In genomic region chr6:29791162-29791561, GRCh38 we compare ENCODE assay signal across 15 cellular contexts. TPM values are rescaled to one million over a fixed set of nuclear protein-coding genes. Genes with fewer than 3 reads are reported as not detected.
DNase-seq lines count a peak whose midpoint lies in the region; ATAC-seq and TF ChIP-seq lines count a peak whose summit lies in the region.
"Had no signal": no experiment of that assay in that cellular context is flagged by ENCODE, and none has a peak within 500 bp of the region (broad histone marks: within the 10 kb centered on the region; RNA-seq: fewer than 3 reads in every experiment).

No MANE protein-coding gene starts in this region.

- no peaks in the 10 kb centered on the region for H3K36me3 Mint-ChIP-seq in activated CD4-positive, alpha-beta T cell treated with anti-CD3 and anti-CD28 coated beads, Interleukin-2, amount 10 ng/mL, durations not matched to agents 24 days and 14 days (ENCODE audit: low read depth)
- H3K36me3 Mint-ChIP-seq in activated B cell treated with CpG ODN at 0.5 μM for 24 hours (ENCODE audit: low read depth), result no peaks in the 10 kb centered on the region

- H3K27ac ChIP-seq in trophoblast cell (ENCODE audit: low read depth, low read length), result no peak overlapping the region
- H3K27ac ChIP-seq: tibial artery had no signal

- H3K14ac ChIP-seq in trophoblast cell (ENCODE audit: low read length), result no peak overlapping the region

- no CpG with 5 or more reads among the region's 3 CpGs for WGBS in trophoblast cell (ENCODE audit: extremely low coverage, insufficient coverage, insufficient read length)

- no peak overlapping the region for H3K18ac ChIP-seq in trophoblast cell (ENCODE audit: low read length)

- no peaks in the 10 kb centered on the region for H3K36me3 ChIP-seq in trophoblast cell (ENCODE audit: control insufficient read depth in 1 of 2, insufficient read depth in 2 of 2, low read length in 2 of 2)
- H3K36me3 ChIP-seq: tibial artery had no signal

- peaks cover 55% of the 10 kb centered on the region for H3K27me3 Mint-ChIP-seq in activated CD4-positive, alpha-beta T cell treated with anti-CD3 and anti-CD28 coated beads, Interleukin-2, amount 10 ng/mL, durations not matched to agents 24 days and 14 days
- H3K27me3 Mint-ChIP-seq in activated B cell treated with CpG ODN at 0.5 μM for 24 hours, result peaks cover 35% of the 10 kb centered on the region

- no peak overlapping the region for H2BK120ac ChIP-seq in trophoblast cell (ENCODE audit: insufficient read depth, low read length, poor library complexity)

- no peaks in the 10 kb centered on the region for H3K79me1 ChIP-seq in trophoblast cell (ENCODE audit: low read length)

- peaks cover 25% of the 10 kb centered on the region for H3K27me3 ChIP-seq in trophoblast cell (ENCODE audit: insufficient read depth, low read length)

- TF ChIP-seq CTCF in activated B cell treated with CpG ODN at 0.5 μM for 24 hours (IDR thresholded peaks at IDR 0.05), result no peak
- TF ChIP-seq CTCF in epithelial cell of esophagus (IDR thresholded peaks at IDR 0.05; ENCODE audit: insufficient read depth, low read depth, low read length, missing control alignments), result no peak
- TF ChIP-seq CTCF in omental fat pad (IDR thresholded peaks at IDR 0.05), result no peak

- H4K8ac ChIP-seq in trophoblast cell (ENCODE audit: low read depth, low read length), result no peak overlapping the region

- H3K27ac Mint-ChIP-seq in activated CD4-positive, alpha-beta T cell treated with anti-CD3 and anti-CD28 coated beads, Interleukin-2, amount 10 ng/mL, durations not matched to agents 24 days and 14 days, result no peak overlapping the region
- H3K27ac Mint-ChIP-seq in activated B cell treated with CpG ODN at 0.5 μM for 24 hours, result peak overlapping the region; percentile 27

- POLR2A ChIA-PET in activated B cell treated with CpG ODN at 0.5 μM for 24 hours (lab: Charles Lee), result interaction anchor here (0.9 to 1.5 kb wide), 2 partner anchors 64 to 150 kb away, joined by 3 to 9 read pairs; no protein-coding TSS in a partner anchor

- no peak overlapping the region for H2BK5ac ChIP-seq in trophoblast cell (ENCODE audit: low read depth, low read length, poor library complexity)

- no peak overlapping the region for H2AK5ac ChIP-seq in trophoblast cell (ENCODE audit: low read length)

- peaks cover 15% of the 10 kb centered on the region for H3K9me3 ChIP-seq in trophoblast cell (ENCODE audit: insufficient read depth, low read depth, low read length)
- H3K9me3 ChIP-seq: tibial artery had no signal

- H3K9ac ChIP-seq in trophoblast cell (ENCODE audit: low read length), result no peak overlapping the region

- no peak for ATAC-seq in activated B cell treated with CpG ODN at 0.5 μM for 24 hours (ENCODE audit: low read depth)
- ATAC-seq in HG03139 (IDR thresholded peaks at IDR 0.05; ENCODE audit: unreplicated experiment), result no peak
- ATAC-seq in omental fat pad (ENCODE audit: low FRiP score), result no peak

- peaks cover 10% of the 10 kb centered on the region for H3K4me1 Mint-ChIP-seq in activated CD4-positive, alpha-beta T cell treated with anti-CD3 and anti-CD28 coated beads, Interleukin-2, amount 10 ng/mL, durations not matched to agents 24 days and 14 days
- peaks cover 12% of the 10 kb centered on the region for H3K4me1 Mint-ChIP-seq in activated B cell treated with CpG ODN at 0.5 μM for 24 hours

- H3K4me3 ChIP-seq in epithelial cell of esophagus (ENCODE audit: low read length), result peak overlapping the region; percentile 77
- no peak overlapping the region for H3K4me3 ChIP-seq in trophoblast cell (ENCODE audit: low read depth, low read length)
- H3K4me3 ChIP-seq: GM12878 had no signal

- H3K4me3 Mint-ChIP-seq in activated CD4-positive, alpha-beta T cell treated with anti-CD3 and anti-CD28 coated beads, Interleukin-2, amount 10 ng/mL, durations not matched to agents 24 days and 14 days, result peak overlapping the region; percentile 87
- peak overlapping the region; percentile 87 for H3K4me3 Mint-ChIP-seq in activated B cell treated with CpG ODN at 0.5 μM for 24 hours

- H4K12ac ChIP-seq in trophoblast cell (ENCODE audit: low read depth, low read length), result no peak overlapping the region

- H3K9me3 Mint-ChIP-seq in activated CD4-positive, alpha-beta T cell treated with anti-CD3 and anti-CD28 coated beads, Interleukin-2, amount 10 ng/mL, durations not matched to agents 24 days and 14 days, result peaks cover 14% of the 10 kb centered on the region
- H3K9me3 Mint-ChIP-seq in activated B cell treated with CpG ODN at 0.5 μM for 24 hours, result peaks cover 11% of the 10 kb centered on the region

- H2BK12ac ChIP-seq in trophoblast cell (ENCODE audit: low read length), result no peak overlapping the region

- CTCF ChIA-PET in activated B cell treated with CpG ODN at 0.5 μM for 24 hours (lab: Charles Lee), result no interaction called here

- H3K79me2 ChIP-seq in trophoblast cell (ENCODE audit: control insufficient read depth, insufficient read depth, low read length, poor library complexity), result no peaks in the 10 kb centered on the region

- H3K4me2 ChIP-seq in trophoblast cell (ENCODE audit: low read length), result no peak overlapping the region

- no peak overlapping the region for H4K91ac ChIP-seq in trophoblast cell (ENCODE audit: low read depth, low read length)

- no peak overlapping the region for H3K4ac ChIP-seq in trophoblast cell (ENCODE audit: low read depth, low read length)

- no peak for DNase-seq in activated CD4-positive, alpha-beta T cell treated with anti-CD3 and anti-CD28 coated beads, Interleukin-2, amount 10 ng/mL, durations not matched to agents 24 days and 14 days
- DNase-seq in activated CD4-positive, alpha-beta T cell treated with anti-CD3 and anti-CD28 coated beads for 48 hours, result no peak
- DNase-seq in activated B cell treated with CpG ODN at 0.5 μM for 24 hours, result no peak
- peak; percentile 56 for DNase-seq in epithelial cell of esophagus (ENCODE audit: low read depth)
- DNase-seq in trophoblast cell, result peak; percentile 66 to 81
- DNase-seq in NCI-H2107 treated with DMSO at 0.1 percent for 48 hours (lab: John Stamatoyannopoulos, UW; ENCODE audit: unreplicated experiment), result no peak
- DNase-seq in omental fat pad (ENCODE audit: low spot score), result no peak
- DNase-seq: DMS79; effector CD8-positive, alpha-beta T cell; midbrain; tibial artery had no signal

- intact Hi-C loops in activated CD4-positive, alpha-beta T cell treated with anti-CD3 and anti-CD28 coated beads, Interleukin-2, amount 10 ng/mL, durations not matched to agents 24 days and 14 days (cut with micrococcal nuclease), result no loop called here
- intact Hi-C loops in activated B cell treated with CpG ODN at 0.5 μM for 24 hours (cut with micrococcal nuclease), result no loop called here

- H3K23ac ChIP-seq in trophoblast cell (ENCODE audit: low read length), result no peak overlapping the region

- H3K4me1 ChIP-seq in trophoblast cell (ENCODE audit: control insufficient read depth in 1 of 2, insufficient read depth in 2 of 2, low read length in 2 of 2), result peaks cover 2 to 4% of the 10 kb centered on the region in 2 experiments

- no peak overlapping the region for H2AFZ ChIP-seq in trophoblast cell (ENCODE audit: insufficient read depth, low read length, poor library complexity)

RNA-seq across cellular contexts. Expression of gene HLA-G, which starts 36.5 kb away (rescaled TPM):
- 0.85 and 1.2 TPM in 2 replicates for total RNA-seq in activated CD4-positive, alpha-beta T cell treated with anti-CD3 and anti-CD28 coated beads, Interleukin-2, amount 10 ng/mL, durations not matched to agents 24 days and 14 days
- total RNA-seq in activated B cell treated with CpG ODN at 0.5 μM for 24 hours (5.4 and 8.5 TPM in 2 replicates), omental fat pad (not detected)
- polyA plus RNA-seq in trophoblast cell (2013), result 3.1 and 3.5 TPM in 2 replicates
- total RNA-seq: A172 had no signal
- polyA plus RNA-seq: right cardiac atrium had no signal

Comparison
In these comparisons a context has a peak if more than half of its experiments do, and no peak if none do; other contexts are left out.
1. DNase-seq: peak in epithelial cell of esophagus (single experiment) and trophoblast cell (2 of 2); none in activated CD4-positive, alpha-beta T cell treated with anti-CD3 and anti-CD28 coated beads, Interleukin-2, amount 10 ng/mL, durations not matched to agents 24 days and 14 days (single experiment), activated CD4-positive, alpha-beta T cell treated with anti-CD3 and anti-CD28 coated beads for 48 hours (single experiment), activated B cell treated with CpG ODN at 0.5 μM for 24 hours (single experiment), NCI-H2107 treated with DMSO at 0.1 percent for 48 hours (single experiment) and omental fat pad (single experiment).